In genomic region chr16:67170168-67170947, GRCh38 we compare ENCODE assay signal across 1 cellular context.
A peak's percentile ranks its signal among the peaks of the same experiment; 100 is the strongest.
TF ChIP-seq lines count a peak whose summit lies in the region.

TSS of gene NOL3 (plus strand) at chr16:67170538.

TF ChIP-seq in GM12878, 131 proteins besides CTCF, POLR2A, EP300 and RAD21 (continued from another document and continues in another):
- TF ChIP-seq PRDM15 (CRISPR knock-in tag; IDR thresholded peaks at IDR 0.05) (no peak), BACH1 (IDR thresholded peaks at IDR 0.05; ENCODE audit: borderline replicate concordance) (peak; percentile 54; the same call in 1 of the 2 replicates), ZNF24 (IDR thresholded peaks at IDR 0.05) (no peak), CBFB (IDR thresholded peaks at IDR 0.05; ENCODE audit: low read depth) (no peak), HDAC2 (IDR thresholded peaks at IDR 0.05) (no peak), CREM (IDR thresholded peaks at IDR 0.05; ENCODE audit: low read depth) (no peak), CHD2 (IDR thresholded peaks at IDR 0.05; ENCODE audit: borderline replicate concordance, low read depth, low read length) (peak; percentile 56), RFX5 (IDR thresholded peaks at IDR 0.05; ENCODE audit: low read depth, low read length) (no peak), ZZZ3 (IDR thresholded peaks at IDR 0.05; ENCODE audit: control insufficient read depth, insufficient read length, low read depth) (no peak), TARDBP (IDR thresholded peaks at IDR 0.05; ENCODE audit: borderline replicate concordance) (no peak), RAD51 (IDR thresholded peaks at IDR 0.05) (no peak), MYC (IDR thresholded peaks at IDR 0.05; ENCODE audit: insufficient read depth, insufficient read length, insufficient replicate concordance, low read length, severe bottlenecking) (no peak), KLF5 (IDR thresholded peaks at IDR 0.05; ENCODE audit: partially characterized antibody) (no peak), CUX1 (IDR thresholded peaks at IDR 0.05; ENCODE audit: insufficient replicate concordance, low read depth, low read length) (no peak), SP1 (IDR thresholded peaks at IDR 0.05; ENCODE audit: low read depth, low read length) (no peak), PAX8 (IDR thresholded peaks at IDR 0.05) (no peak), ELK1 (IDR thresholded peaks at IDR 0.05; ENCODE audit: low read depth, low read length) (no peak), SIN3A (IDR thresholded peaks at IDR 0.05; ENCODE audit: low read depth, low read length) (no peak), STAT1 (conservative IDR thresholded peaks at IDR 0.05) (no peak), HSF1 (IDR thresholded peaks at IDR 0.05; ENCODE audit: low read depth, low read length) (no peak), SREBF2 (IDR thresholded peaks at IDR 0.05; ENCODE audit: low read length) (no peak)
- TF ChIP-seq, protein P1, sequence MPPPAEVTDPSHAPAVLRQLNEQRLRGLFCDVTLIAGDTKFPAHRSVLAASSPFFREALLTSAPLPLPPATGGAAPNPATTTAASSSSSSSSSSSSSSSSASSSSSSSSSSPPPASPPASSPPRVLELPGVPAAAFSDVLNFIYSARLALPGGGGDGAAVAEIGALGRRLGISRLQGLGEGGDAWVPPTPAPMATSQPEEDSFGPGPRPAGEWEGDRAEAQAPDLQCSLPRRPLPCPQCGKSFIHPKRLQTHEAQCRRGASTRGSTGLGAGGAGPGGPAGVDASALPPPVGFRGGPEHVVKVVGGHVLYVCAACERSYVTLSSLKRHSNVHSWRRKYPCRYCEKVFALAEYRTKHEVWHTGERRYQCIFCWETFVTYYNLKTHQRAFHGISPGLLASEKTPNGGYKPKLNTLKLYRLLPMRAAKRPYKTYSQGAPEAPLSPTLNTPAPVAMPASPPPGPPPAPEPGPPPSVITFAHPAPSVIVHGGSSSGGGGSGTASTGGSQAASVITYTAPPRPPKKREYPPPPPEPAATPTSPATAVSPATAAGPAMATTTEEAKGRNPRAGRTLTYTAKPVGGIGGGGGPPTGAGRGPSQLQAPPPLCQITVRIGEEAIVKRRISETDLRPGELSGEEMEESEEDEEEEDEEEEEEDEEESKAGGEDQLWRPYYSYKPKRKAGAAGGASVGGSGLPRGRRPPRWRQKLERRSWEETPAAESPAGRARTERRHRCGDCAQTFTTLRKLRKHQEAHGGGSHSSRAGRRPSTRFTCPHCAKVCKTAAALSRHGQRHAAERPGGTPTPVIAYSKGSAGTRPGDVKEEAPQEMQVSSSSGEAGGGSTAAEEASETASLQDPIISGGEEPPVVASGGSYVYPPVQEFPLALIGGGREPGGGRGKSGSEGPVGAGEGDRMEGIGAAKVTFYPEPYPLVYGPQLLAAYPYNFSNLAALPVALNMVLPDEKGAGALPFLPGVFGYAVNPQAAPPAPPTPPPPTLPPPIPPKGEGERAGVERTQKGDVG (CRISPR knock-in tag; IDR thresholded peaks at IDR 0.05): no peak
- TF ChIP-seq, protein P2, sequence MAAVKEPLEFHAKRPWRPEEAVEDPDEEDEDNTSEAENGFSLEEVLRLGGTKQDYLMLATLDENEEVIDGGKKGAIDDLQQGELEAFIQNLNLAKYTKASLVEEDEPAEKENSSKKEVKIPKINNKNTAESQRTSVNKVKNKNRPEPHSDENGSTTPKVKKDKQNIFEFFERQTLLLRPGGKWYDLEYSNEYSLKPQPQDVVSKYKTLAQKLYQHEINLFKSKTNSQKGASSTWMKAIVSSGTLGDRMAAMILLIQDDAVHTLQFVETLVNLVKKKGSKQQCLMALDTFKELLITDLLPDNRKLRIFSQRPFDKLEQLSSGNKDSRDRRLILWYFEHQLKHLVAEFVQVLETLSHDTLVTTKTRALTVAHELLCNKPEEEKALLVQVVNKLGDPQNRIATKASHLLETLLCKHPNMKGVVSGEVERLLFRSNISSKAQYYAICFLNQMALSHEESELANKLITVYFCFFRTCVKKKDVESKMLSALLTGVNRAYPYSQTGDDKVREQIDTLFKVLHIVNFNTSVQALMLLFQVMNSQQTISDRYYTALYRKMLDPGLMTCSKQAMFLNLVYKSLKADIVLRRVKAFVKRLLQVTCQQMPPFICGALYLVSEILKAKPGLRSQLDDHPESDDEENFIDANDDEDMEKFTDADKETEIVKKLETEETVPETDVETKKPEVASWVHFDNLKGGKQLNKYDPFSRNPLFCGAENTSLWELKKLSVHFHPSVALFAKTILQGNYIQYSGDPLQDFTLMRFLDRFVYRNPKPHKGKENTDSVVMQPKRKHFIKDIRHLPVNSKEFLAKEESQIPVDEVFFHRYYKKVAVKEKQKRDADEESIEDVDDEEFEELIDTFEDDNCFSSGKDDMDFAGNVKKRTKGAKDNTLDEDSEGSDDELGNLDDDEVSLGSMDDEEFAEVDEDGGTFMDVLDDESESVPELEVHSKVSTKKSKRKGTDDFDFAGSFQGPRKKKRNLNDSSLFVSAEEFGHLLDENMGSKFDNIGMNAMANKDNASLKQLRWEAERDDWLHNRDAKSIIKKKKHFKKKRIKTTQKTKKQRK (IDR thresholded peaks at IDR 0.05; ENCODE audit: low read depth, low read length): no peak
- TF ChIP-seq, protein P3, sequence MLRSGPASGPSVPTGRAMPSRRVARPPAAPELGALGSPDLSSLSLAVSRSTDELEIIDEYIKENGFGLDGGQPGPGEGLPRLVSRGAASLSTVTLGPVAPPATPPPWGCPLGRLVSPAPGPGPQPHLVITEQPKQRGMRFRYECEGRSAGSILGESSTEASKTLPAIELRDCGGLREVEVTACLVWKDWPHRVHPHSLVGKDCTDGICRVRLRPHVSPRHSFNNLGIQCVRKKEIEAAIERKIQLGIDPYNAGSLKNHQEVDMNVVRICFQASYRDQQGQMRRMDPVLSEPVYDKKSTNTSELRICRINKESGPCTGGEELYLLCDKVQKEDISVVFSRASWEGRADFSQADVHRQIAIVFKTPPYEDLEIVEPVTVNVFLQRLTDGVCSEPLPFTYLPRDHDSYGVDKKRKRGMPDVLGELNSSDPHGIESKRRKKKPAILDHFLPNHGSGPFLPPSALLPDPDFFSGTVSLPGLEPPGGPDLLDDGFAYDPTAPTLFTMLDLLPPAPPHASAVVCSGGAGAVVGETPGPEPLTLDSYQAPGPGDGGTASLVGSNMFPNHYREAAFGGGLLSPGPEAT (IDR thresholded peaks at IDR 0.05; ENCODE audit: low read depth): peak; percentile 70; the same call in 1 of the 2 replicates
- TF ChIP-seq, protein P4, sequence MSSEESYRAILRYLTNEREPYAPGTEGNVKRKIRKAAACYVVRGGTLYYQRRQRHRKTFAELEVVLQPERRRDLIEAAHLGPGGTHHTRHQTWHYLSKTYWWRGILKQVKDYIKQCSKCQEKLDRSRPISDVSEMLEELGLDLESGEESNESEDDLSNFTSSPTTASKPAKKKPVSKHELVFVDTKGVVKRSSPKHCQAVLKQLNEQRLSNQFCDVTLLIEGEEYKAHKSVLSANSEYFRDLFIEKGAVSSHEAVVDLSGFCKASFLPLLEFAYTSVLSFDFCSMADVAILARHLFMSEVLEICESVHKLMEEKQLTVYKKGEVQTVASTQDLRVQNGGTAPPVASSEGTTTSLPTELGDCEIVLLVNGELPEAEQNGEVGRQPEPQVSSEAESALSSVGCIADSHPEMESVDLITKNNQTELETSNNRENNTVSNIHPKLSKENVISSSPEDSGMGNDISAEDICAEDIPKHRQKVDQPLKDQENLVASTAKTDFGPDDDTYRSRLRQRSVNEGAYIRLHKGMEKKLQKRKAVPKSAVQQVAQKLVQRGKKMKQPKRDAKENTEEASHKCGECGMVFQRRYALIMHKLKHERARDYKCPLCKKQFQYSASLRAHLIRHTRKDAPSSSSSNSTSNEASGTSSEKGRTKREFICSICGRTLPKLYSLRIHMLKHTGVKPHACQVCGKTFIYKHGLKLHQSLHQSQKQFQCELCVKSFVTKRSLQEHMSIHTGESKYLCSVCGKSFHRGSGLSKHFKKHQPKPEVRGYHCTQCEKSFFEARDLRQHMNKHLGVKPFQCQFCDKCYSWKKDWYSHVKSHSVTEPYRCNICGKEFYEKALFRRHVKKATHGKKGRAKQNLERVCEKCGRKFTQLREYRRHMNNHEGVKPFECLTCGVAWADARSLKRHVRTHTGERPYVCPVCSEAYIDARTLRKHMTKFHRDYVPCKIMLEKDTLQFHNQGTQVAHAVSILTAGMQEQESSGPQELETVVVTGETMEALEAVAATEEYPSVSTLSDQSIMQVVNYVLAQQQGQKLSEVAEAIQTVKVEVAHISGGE (CRISPR knock-in tag; IDR thresholded peaks at IDR 0.05): no peak
- TF ChIP-seq, protein P5, sequence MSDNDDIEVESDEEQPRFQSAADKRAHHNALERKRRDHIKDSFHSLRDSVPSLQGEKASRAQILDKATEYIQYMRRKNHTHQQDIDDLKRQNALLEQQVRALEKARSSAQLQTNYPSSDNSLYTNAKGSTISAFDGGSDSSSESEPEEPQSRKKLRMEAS (IDR thresholded peaks at IDR 0.05; ENCODE audit: low read depth, low read length): peak; percentile 55; the same call in 1 of the 2 replicates
